9 cellular contexts compared by ENCODE assay signal in the genomic region with DNA sequence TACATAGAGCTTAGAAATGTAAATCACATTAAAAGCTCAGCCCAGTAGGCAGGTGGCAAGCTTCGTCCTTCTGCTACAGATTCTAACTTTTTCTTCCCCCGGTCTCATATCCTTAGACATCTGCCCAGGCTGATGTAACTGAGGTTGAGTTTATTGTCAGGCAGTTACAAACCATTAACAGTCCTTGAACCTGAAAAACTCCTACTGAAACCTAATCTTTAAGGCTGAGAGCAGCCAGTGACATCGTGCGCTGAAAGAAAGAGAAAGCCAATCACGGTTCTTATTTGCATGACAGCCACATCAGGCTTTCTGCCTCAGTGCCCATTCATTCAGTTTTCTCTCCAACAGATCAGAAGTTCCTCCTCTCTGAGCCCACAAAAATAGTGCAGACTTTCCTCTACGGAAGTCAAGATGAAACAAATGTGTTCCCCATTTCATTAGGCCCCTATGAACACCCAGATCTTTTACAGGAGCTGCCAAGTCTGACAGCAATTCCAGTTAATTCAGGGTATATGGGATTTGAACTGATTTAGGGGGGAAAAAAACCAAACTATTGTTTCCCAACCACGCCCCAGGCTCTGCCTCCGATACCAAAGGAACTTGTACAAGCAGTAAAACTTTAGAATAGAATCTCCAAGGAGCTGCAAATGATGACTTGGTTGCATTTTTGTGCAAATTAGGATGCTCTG. TPM values are rescaled to one million over a fixed set of nuclear protein-coding genes. Genes with fewer than 3 reads are reported as not detected.
DNase-seq lines count a peak whose midpoint lies in the region; ATAC-seq, FAIRE-seq and TF ChIP-seq lines count a peak whose summit lies in the region.
"Had no signal": no experiment of that assay in that cellular context is flagged by ENCODE, and none has a peak within 500 bp of the region (broad histone marks: within the 10 kb centered on the region; RNA-seq: fewer than 3 reads in every experiment).

A gene with protein sequence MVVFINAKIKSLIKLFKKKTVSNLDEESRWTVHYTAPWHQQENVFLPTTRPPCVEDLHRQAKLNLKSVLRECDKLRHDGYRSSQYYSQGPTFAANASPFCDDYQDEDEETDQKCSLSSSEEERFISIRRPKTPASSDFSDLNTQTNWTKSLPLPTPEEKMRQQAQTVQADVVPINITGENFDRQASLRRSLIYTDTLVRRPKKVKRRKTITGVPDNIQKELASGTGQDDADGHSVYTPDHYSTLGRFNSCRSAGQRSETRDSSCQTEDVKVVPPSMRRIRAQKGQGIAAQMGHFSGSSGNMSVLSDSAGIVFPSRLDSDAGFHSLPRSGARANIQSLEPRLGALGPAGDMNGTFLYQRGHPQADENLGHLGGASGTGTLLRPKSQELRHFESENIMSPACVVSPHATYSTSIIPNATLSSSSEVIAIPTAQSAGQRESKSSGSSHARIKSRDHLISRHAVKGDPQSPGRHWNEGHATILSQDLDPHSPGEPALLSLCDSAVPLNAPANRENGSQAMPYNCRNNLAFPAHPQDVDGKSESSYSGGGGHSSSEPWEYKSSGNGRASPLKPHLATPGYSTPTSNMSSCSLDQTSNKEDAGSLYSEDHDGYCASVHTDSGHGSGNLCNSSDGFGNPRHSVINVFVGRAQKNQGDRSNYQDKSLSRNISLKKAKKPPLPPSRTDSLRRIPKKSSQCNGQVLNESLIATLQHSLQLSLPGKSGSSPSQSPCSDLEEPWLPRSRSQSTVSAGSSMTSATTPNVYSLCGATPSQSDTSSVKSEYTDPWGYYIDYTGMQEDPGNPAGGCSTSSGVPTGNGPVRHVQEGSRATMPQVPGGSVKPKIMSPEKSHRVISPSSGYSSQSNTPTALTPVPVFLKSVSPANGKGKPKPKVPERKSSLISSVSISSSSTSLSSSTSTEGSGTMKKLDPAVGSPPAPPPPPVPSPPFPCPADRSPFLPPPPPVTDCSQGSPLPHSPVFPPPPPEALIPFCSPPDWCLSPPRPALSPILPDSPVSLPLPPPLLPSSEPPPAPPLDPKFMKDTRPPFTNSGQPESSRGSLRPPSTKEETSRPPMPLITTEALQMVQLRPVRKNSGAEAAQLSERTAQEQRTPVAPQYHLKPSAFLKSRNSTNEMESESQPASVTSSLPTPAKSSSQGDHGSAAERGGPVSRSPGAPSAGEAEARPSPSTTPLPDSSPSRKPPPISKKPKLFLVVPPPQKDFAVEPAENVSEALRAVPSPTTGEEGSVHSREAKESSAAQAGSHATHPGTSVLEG (N-terminal part only) (minus strand): TSS at position 192 of the 689 bp plus-strand sequence. CDS start 204 bp downstream, outside the sequence.

- FAIRE-seq in kidney (lab: Jason Lieb, UNC) = no peak
- FAIRE-seq: endometrium had no signal

- H3K4me3 Mint-ChIP-seq in CD14-positive monocyte = peak within 1 kb of the TSS; percentile 60 to 82
- no peak within 1 kb of the TSS for H3K4me3 Mint-ChIP-seq in T-cell

- DNase-seq in CD14-positive monocyte (ENCODE audit: low spot score) (no peak), adipocyte (ENCODE audit: low read depth) (no peak), kidney (no peak), T-cell (no peak)
- no peak for DNase-seq in activated T-cell treated with anti-CD3 and anti-CD28 coated beads, Interleukin-2, amount 50 U/mL, for 48 hours

- POLR2A ChIA-PET in T-cell (lab: Charles Lee) = interaction anchor here (0.6 to 0.9 kb wide), 2 partner anchors 223 to 880 kb away, joined by 4 read pairs; no protein-coding TSS in a partner anchor

- H3K27ac Mint-ChIP-seq in CD14-positive monocyte = peak within 1 kb of the TSS in 4 of 7 donors; percentile 24 to 76 (median 72)
- no peak within 1 kb of the TSS for H3K27ac Mint-ChIP-seq in T-cell

- peak; percentile 85 for ATAC-seq in GM19455 (IDR thresholded peaks at IDR 0.05; ENCODE audit: unreplicated experiment)
- ATAC-seq in HG03460 (IDR thresholded peaks at IDR 0.05; ENCODE audit: unreplicated experiment) = peak; percentile 97
- no peak for ATAC-seq in T-cell (replicated peaks in 1 of 4)

- no peaks in the 10 kb centered on the region for H3K36me3 ChIP-seq in adipocyte (ENCODE audit: control insufficient read depth, insufficient read depth, low read length, severe bottlenecking)
- H3K36me3 ChIP-seq in kidney (ENCODE audit: control insufficient read depth in 1 of 2, insufficient read depth in 2 of 2, low read length in 2 of 2) = no peaks in the 10 kb centered on the region

- TF ChIP-seq CTCF in CD14-positive monocyte (IDR thresholded peaks at IDR 0.05) = no peak
- no peak for TF ChIP-seq CTCF in kidney (IDR thresholded peaks at IDR 0.05; ENCODE audit: borderline replicate concordance, extremely low read depth, insufficient read depth)

- H3K4me1 ChIP-seq in adipocyte (ENCODE audit: control insufficient read depth, insufficient read depth, low read length) = peaks cover 13% of the 10 kb centered on the region
- peaks cover 7 to 26% of the 10 kb centered on the region in 2 donors for H3K4me1 ChIP-seq in kidney (ENCODE audit: control insufficient read depth in 1 of 2, insufficient read depth in 1 of 2, low read depth in 1 of 2, low read length in 2 of 2)

- H3K36me3 Mint-ChIP-seq in CD14-positive monocyte (peaks cover 0 to 4% of the 10 kb centered on the region in 2 donors), T-cell (no peaks in the 10 kb centered on the region)

- H3K27ac ChIP-seq in kidney (ENCODE audit: low read depth in 2 of 2, low read length in 2 of 2) (peak within 1 kb of the TSS; percentile 45 to 71), temporal lobe (ENCODE audit: low read depth, low read length) (no peak within 1 kb of the TSS)

- intact Hi-C loops in CD14-positive monocyte (cut with micrococcal nuclease) (no loop called here), kidney (cut with DNase I) (no loop called here)

- peaks cover 0 to 2% (median 0%) of the 10 kb centered on the region in 3 donors for H3K27me3 Mint-ChIP-seq in CD14-positive monocyte (ENCODE audit: low read depth in 3 of 3)
- H3K27me3 Mint-ChIP-seq in T-cell = peaks cover 6 to 7% of the 10 kb centered on the region in 2 donors

- CTCF ChIA-PET in T-cell (lab: Charles Lee) = interaction anchor here (0.5 to 1.5 kb wide), 2 partner anchors 36 to 63 kb away, joined by 3 read pairs; no protein-coding TSS in a partner anchor

- H3K9me3 Mint-ChIP-seq in CD14-positive monocyte (peaks cover 0 to 7% (median 2%) of the 10 kb centered on the region in 7 donors), T-cell (no peaks in the 10 kb centered on the region)

- no peaks in the 10 kb centered on the region for H3K27me3 ChIP-seq in adipocyte (replicated peaks; ENCODE audit: control insufficient read depth, insufficient read depth, low read length)

- H3K9me3 ChIP-seq in adipocyte (ENCODE audit: control insufficient read depth, low read length) (no peaks in the 10 kb centered on the region), kidney (ENCODE audit: control insufficient read depth in 1 of 2, low read length in 2 of 2) (no peaks in the 10 kb centered on the region)

- H3K4me1 Mint-ChIP-seq in CD14-positive monocyte (peaks cover 43% of the 10 kb centered on the region), T-cell (peaks cover 0 to 8% (median 4%) of the 10 kb centered on the region in 3 donors)

- H3K4me3 ChIP-seq in adipocyte (ENCODE audit: low read length) (peak within 1 kb of the TSS; percentile 40), kidney (ENCODE audit: low read length in 2 of 2) (peak within 1 kb of the TSS; percentile 71 to 76)

- H3K9ac ChIP-seq in adipocyte (ENCODE audit: low read length) = peak within 1 kb of the TSS; percentile 20
- peak within 1 kb of the TSS; percentile 41 to 49 for H3K9ac ChIP-seq in kidney (ENCODE audit: low read length in 2 of 2)

RNA-seq across cellular contexts. Expression of the gene that starts here (rescaled TPM):
- polyA plus RNA-seq in CD14-positive monocyte = under 1 TPM; 0.06 to 0.51 TPM
- total RNA-seq in kidney = 31.4 TPM
- 4.4 TPM for polyA plus RNA-seq in kidney (ENCODE audit: insufficient read depth, low read depth, low replicate concordance)
- 42.8 TPM for total RNA-seq in temporal lobe
- total RNA-seq in T-cell = under 1 TPM; 0.08 to 0.64 (median 0.46) TPM

Comparison
In these comparisons a context has a peak if more than half of its experiments do, and no peak if none do; other contexts are left out.
1. RNA of the gene that starts here (total RNA-seq): 42.8 TPM in temporal lobe (single experiment) and 31.4 TPM in kidney (single experiment); 0.08 to 0.64 TPM in T-cell; every median in the first group is over 10 times any median in the second.
2. H3K27ac Mint-ChIP-seq: peak in CD14-positive monocyte (4 of 7); none in T-cell (0 of 2).
3. H3K4me3 Mint-ChIP-seq: peak in CD14-positive monocyte (2 of 2); none in T-cell (0 of 3).
4. ATAC-seq: peak in GM19455 (single experiment) and HG03460 (single experiment); none in T-cell (0 of 4).